In genomic region chr17:20116683-20117309, GRCh38 we compare ENCODE assay signal across 8 cellular contexts.
DNase-seq lines count a peak whose midpoint lies in the region; ATAC-seq, FAIRE-seq and TF ChIP-seq lines count a peak whose summit lies in the region.

No MANE protein-coding gene starts in this region.

- H3K4me3 ChIP-seq in SK-N-SH (ENCODE audit: low read depth in 2 of 2, low read length in 1 of 2): no peak overlapping the region
- H3K4me3 ChIP-seq in heart left ventricle: no peak overlapping the region
- H3K4me3 ChIP-seq in small intestine (ENCODE audit: low read depth in 1 of 2, low read length in 2 of 2): no peak overlapping the region

- H3K36me3 ChIP-seq in SK-N-SH (replicated peaks in 1 of 2; ENCODE audit: control insufficient read depth in 1 of 2, insufficient read depth in 2 of 2, low read length in 1 of 2): no peaks in the 10 kb centered on the region
- peaks cover 0 to 17% (median 0%) of the 10 kb centered on the region in 9 donors for H3K36me3 ChIP-seq in heart left ventricle
- H3K36me3 ChIP-seq in small intestine (ENCODE audit: control insufficient read depth in 2 of 2, insufficient read depth in 2 of 2, low read length in 2 of 2): no peaks in the 10 kb centered on the region

- no peaks in the 10 kb centered on the region for H3K9me2 ChIP-seq in SK-N-SH

- 17% methylated on average over 8 of the region's 8 CpGs for WGBS in SK-N-SH (ENCODE audit: low lambda C conversion rate)
- WGBS in heart left ventricle, 4 donors: 17 to 24% (median 20%) methylated on average over 8 of the region's 8 CpGs
- WGBS in small intestine, 3 donors: 5 to 18% (median 11%) methylated on average over 8 of the region's 8 CpGs

- peak; percentile 74 for TF ChIP-seq RAD21 in SK-N-SH (IDR thresholded peaks at IDR 0.05; ENCODE audit: low read length)

- peaks cover 0 to under 1% of the 10 kb centered on the region in 2 experiments; a peak in 2 of 4 replicates for H3K4me1 ChIP-seq in SK-N-SH (ENCODE audit: control insufficient read depth in 1 of 2, insufficient read depth in 2 of 2, low read depth in 1 of 2, low read length in 1 of 2)
- peaks cover 0 to 11% (median 4%) of the 10 kb centered on the region in 12 donors for H3K4me1 ChIP-seq in heart left ventricle
- H3K4me1 ChIP-seq in small intestine (ENCODE audit: control insufficient read depth in 2 of 2, insufficient read depth in 1 of 2, low read depth in 1 of 2, low read length in 1 of 2): no peaks in the 10 kb centered on the region

- ATAC-seq in heart left ventricle (peak; percentile 61 to 85 (median 79)), HG03280 (IDR thresholded peaks at IDR 0.05; ENCODE audit: unreplicated experiment) (no peak)

- POLR2A ChIA-PET in SK-N-SH (lab: Yijun Ruan, JAX): no interaction called here

- H3K27ac Mint-ChIP-seq in activated naive CD8-positive, alpha-beta T cell treated with anti-CD3 and anti-CD28 coated beads for 36 hours: no peak overlapping the region

- H3K4me3 Mint-ChIP-seq in activated naive CD8-positive, alpha-beta T cell treated with anti-CD3 and anti-CD28 coated beads for 36 hours: no peak overlapping the region

- no peaks in the 10 kb centered on the region for H3K27me3 Mint-ChIP-seq in activated naive CD8-positive, alpha-beta T cell treated with anti-CD3 and anti-CD28 coated beads for 36 hours

- H3K27me3 ChIP-seq in SK-N-SH (ENCODE audit: insufficient read depth) (no peaks in the 10 kb centered on the region), heart left ventricle (no peaks in the 10 kb centered on the region), small intestine (ENCODE audit: control insufficient read depth in 2 of 2, insufficient read depth in 2 of 2, low read length in 2 of 2) (no peaks in the 10 kb centered on the region)

- no peak for TF ChIP-seq POLR2A in heart left ventricle (IDR thresholded peaks at IDR 0.05)

- CTCF ChIA-PET in SK-N-SH (lab: Yijun Ruan, JAX): interaction anchor here (0.7 to 2.6 kb wide), 17 partner anchors 12 to 201 kb away, joined by 3 to 52 read pairs (median 5); partner anchors contain the start of genes AKAP10 and SPECC1

- TF ChIP-seq CTCF in SK-N-SH (IDR thresholded peaks at IDR 0.05) (peak; percentile 76), heart left ventricle (IDR thresholded peaks at IDR 0.05) (peak; percentile 63 to 80 (median 74))

- H2AFZ ChIP-seq in SK-N-SH (ENCODE audit: low read depth): no peak overlapping the region

- no peaks in the 10 kb centered on the region for H3K4me1 Mint-ChIP-seq in activated naive CD8-positive, alpha-beta T cell treated with anti-CD3 and anti-CD28 coated beads for 36 hours

- intact Hi-C loops in heart left ventricle (cut with DNase I): loop anchor here (1.0 to 5.0 kb wide), 4 partner anchors 109 to 124 kb away; partner anchors contain the start of gene SPECC1 (in 3 of the 10)

- peaks cover 5% of the 10 kb centered on the region for H3F3A ChIP-seq in SK-N-SH (replicated peaks; ENCODE audit: insufficient read depth)

- no peak for TF ChIP-seq EP300 in SK-N-SH (IDR thresholded peaks at IDR 0.05; ENCODE audit: borderline replicate concordance in 1 of 2, low read depth in 1 of 2, low read length in 1 of 2)

- DNase-seq in CMK (ENCODE audit: low read depth): peak; percentile 46
- peak; percentile 46 for DNase-seq in HS-27A (ENCODE audit: low read depth)
- peak; percentile 66 for DNase-seq in SK-N-SH
- DNase-seq in activated naive CD8-positive, alpha-beta T cell treated with anti-CD3 and anti-CD28 coated beads for 36 hours: peak; percentile 26
- DNase-seq in heart left ventricle: peak in 2 of 5 donors; percentile 49 to 56
- DNase-seq in small intestine: peak; percentile 55
- DNase-seq in HPDE6-E6E7 (ENCODE audit: extremely low spot score): no peak

- H3K27ac ChIP-seq in SK-N-SH (ENCODE audit: low read depth in 2 of 2, low read length in 1 of 2): no peak overlapping the region
- H3K27ac ChIP-seq in heart left ventricle: peak overlapping the region in 1 of 12 donors; percentile 15
- H3K27ac ChIP-seq in small intestine (ENCODE audit: low read depth in 1 of 2, low read length in 1 of 2): no peak overlapping the region

- H3K9ac ChIP-seq in SK-N-SH: no peak overlapping the region

- no peak for FAIRE-seq in small intestine (lab: Jason Lieb, UNC)

- no peaks in the 10 kb centered on the region for H3K79me2 ChIP-seq in SK-N-SH (ENCODE audit: insufficient read depth)

- no peak overlapping the region for H3K4me2 ChIP-seq in SK-N-SH

- no peaks in the 10 kb centered on the region for H4K20me1 ChIP-seq in SK-N-SH (ENCODE audit: insufficient read depth)

- H3K9me3 Mint-ChIP-seq in activated naive CD8-positive, alpha-beta T cell treated with anti-CD3 and anti-CD28 coated beads for 36 hours: no peaks in the 10 kb centered on the region

- no peaks in the 10 kb centered on the region for H3K36me3 Mint-ChIP-seq in activated naive CD8-positive, alpha-beta T cell treated with anti-CD3 and anti-CD28 coated beads for 36 hours

- H3K9me3 ChIP-seq in SK-N-SH: no peaks in the 10 kb centered on the region
- no peaks in the 10 kb centered on the region for H3K9me3 ChIP-seq in heart left ventricle
- H3K9me3 ChIP-seq in small intestine (ENCODE audit: control insufficient read depth, low read depth): no peaks in the 10 kb centered on the region

TF ChIP-seq in SK-N-SH, 30 proteins besides CTCF, POLR2A, EP300 and RAD21 (continues in another document):
- TF ChIP-seq RXRA (IDR thresholded peaks at IDR 0.05; ENCODE audit: borderline replicate concordance, low read depth) (no peak), SMC3 (IDR thresholded peaks at IDR 0.05; ENCODE audit: low read depth, low read length) (peak; percentile 81), TEAD4 (IDR thresholded peaks at IDR 0.05; ENCODE audit: borderline replicate concordance, insufficient read depth) (no peak), YY1 (IDR thresholded peaks at IDR 0.05; ENCODE audit: low read depth) (no peak), FOXM1 (IDR thresholded peaks at IDR 0.05; ENCODE audit: low read depth) (no peak), REST (IDR thresholded peaks at IDR 0.05; ENCODE audit: low read depth, low read length) (no peak), NRF1 (IDR thresholded peaks at IDR 0.05; ENCODE audit: low read depth, low read length) (peak; percentile 47), USF1 (IDR thresholded peaks at IDR 0.05; ENCODE audit: borderline replicate concordance, low read depth) (no peak), ZBTB33 (IDR thresholded peaks at IDR 0.05; ENCODE audit: borderline replicate concordance, low read depth) (no peak), TAF1 (IDR thresholded peaks at IDR 0.05; ENCODE audit: borderline replicate concordance, low read depth, low read length) (no peak), FOSL2 (IDR thresholded peaks at IDR 0.05; ENCODE audit: borderline replicate concordance, low read depth) (no peak), RFX5 (IDR thresholded peaks at IDR 0.05; ENCODE audit: low read length) (0 out of 2 replicates have a peak, but pooled peaks have one; percentile 36), NFIC (IDR thresholded peaks at IDR 0.05; ENCODE audit: borderline replicate concordance) (peak; percentile 29; the same call in 1 of the 2 replicates), SIN3A (IDR thresholded peaks at IDR 0.05; ENCODE audit: borderline replicate concordance, low read depth, low read length) (no peak), ELF1 (IDR thresholded peaks at IDR 0.05) (no peak), MEF2A (IDR thresholded peaks at IDR 0.05; ENCODE audit: borderline replicate concordance, low read depth) (no peak)
